ENCODE assay signal across 1 cellular context in genomic region chr21:38455403-38455802, GRCh38.
TF ChIP-seq lines count a peak whose summit lies in the region.

No MANE protein-coding gene starts in this region.

TF ChIP-seq in SK-N-SH treated with all-trans-retinoic acid at 6 μM for 48 hours, 23 proteins besides CTCF, POLR2A, EP300 and RAD21 (continued from another document):
- peak; percentile 57 for TF ChIP-seq ISL1 (CRISPR knock-in tag; IDR thresholded peaks at IDR 0.05)
